Comparison of ENCODE assay signal across 1 cellular context in genomic region chr1:152495066-152495675, GRCh38.
TF ChIP-seq lines count a peak whose summit lies in the region.

No MANE protein-coding gene starts in this region.

TF ChIP-seq in SK-N-SH, 30 proteins besides CTCF, POLR2A, EP300 and RAD21 (continued from another document):
- TF ChIP-seq REST (IDR thresholded peaks at IDR 0.05; ENCODE audit: low read depth, low read length): no peak
- no peak for TF ChIP-seq EZH2phosphoT487 (IDR thresholded peaks at IDR 0.05; ENCODE audit: borderline replicate concordance, low read depth)
- TF ChIP-seq FOXM1 (IDR thresholded peaks at IDR 0.05; ENCODE audit: low read depth): no peak
- TF ChIP-seq, protein P1, sequence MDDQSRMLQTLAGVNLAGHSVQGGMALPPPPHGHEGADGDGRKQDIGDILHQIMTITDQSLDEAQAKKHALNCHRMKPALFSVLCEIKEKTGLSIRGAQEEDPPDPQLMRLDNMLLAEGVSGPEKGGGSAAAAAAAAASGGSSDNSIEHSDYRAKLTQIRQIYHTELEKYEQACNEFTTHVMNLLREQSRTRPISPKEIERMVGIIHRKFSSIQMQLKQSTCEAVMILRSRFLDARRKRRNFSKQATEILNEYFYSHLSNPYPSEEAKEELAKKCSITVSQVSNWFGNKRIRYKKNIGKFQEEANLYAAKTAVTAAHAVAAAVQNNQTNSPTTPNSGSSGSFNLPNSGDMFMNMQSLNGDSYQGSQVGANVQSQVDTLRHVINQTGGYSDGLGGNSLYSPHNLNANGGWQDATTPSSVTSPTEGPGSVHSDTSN (IDR thresholded peaks at IDR 0.05): no peak
- no peak for TF ChIP-seq TEAD4 (IDR thresholded peaks at IDR 0.05; ENCODE audit: borderline replicate concordance, insufficient read depth)
- TF ChIP-seq JUND (IDR thresholded peaks at IDR 0.05): no peak
- TF ChIP-seq CHD2 (IDR thresholded peaks at IDR 0.05; ENCODE audit: low read length, partially characterized antibody): no peak
- TF ChIP-seq RCOR1 (IDR thresholded peaks at IDR 0.05; ENCODE audit: low read length): no peak
- no peak for TF ChIP-seq IRF3 (IDR thresholded peaks at IDR 0.05; ENCODE audit: low read depth, low read length)
- no peak for TF ChIP-seq RXRA (IDR thresholded peaks at IDR 0.05; ENCODE audit: borderline replicate concordance, low read depth)
- TF ChIP-seq RFX5 (IDR thresholded peaks at IDR 0.05; ENCODE audit: low read length): no peak
- TF ChIP-seq MEF2A (IDR thresholded peaks at IDR 0.05; ENCODE audit: borderline replicate concordance, low read depth): no peak
TF ChIP-seq in SK-N-SH: peak in this region for 0.
